In the genomic region with DNA sequence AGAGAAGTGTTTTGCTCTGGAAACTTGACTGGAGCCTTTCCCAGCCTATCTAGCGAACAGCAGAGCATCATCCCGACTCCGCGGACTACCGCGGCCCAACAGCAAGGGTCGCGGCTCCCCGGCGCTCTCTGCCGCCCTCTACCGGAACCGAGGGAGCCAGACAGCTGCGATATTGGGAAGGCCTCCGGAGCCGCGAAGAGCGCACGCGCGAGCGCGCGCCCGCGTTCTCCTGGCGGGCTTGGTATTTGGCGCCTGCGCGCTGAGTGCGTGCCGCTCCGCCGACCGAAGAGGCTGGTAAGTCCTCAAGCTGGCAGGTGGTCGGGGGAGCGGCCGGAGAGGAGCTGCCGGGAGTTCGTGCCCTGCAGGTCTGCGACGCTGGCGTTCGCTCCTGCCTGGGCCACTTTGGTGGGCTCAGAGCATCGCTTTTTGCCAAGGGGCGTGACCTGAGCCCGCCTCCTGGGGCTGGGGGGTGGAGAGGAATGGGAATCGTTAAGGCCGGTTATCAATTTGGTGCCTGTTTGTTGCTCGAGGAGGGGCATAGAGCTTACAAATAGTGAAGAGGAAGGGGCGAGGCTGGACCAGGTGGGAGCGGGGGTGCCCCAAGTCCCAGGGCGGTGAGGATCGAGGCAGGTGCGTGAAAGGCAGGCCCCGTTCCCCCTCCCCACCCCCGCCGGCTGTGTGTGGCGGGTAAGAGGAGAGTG, we compare ENCODE assay signal across 1 cellular context.
A peak's percentile ranks its signal among the peaks of the same experiment; 100 is the strongest.
TF ChIP-seq lines count a peak whose summit lies in the region.

A gene with protein sequence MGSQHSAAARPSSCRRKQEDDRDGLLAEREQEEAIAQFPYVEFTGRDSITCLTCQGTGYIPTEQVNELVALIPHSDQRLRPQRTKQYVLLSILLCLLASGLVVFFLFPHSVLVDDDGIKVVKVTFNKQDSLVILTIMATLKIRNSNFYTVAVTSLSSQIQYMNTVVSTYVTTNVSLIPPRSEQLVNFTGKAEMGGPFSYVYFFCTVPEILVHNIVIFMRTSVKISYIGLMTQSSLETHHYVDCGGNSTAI (plus strand): TSS at position 257 of the 701 bp plus-strand sequence. CDS start 641 bp downstream, outside the sequence.

TF ChIP-seq in K562, 482 proteins besides CTCF, POLR2A, EP300 and RAD21 (continued from another document):
- 0 out of 2 replicates have a peak, but pooled peaks have one; percentile 58 for TF ChIP-seq REST (CRISPR knock-in tag; IDR thresholded peaks at IDR 0.05; ENCODE audit: low read depth)
- peak; percentile 48; the same call in 1 of the 2 replicates for TF ChIP-seq TEAD4 (IDR thresholded peaks at IDR 0.05; ENCODE audit: low read length)
- 0 out of 2 replicates have a peak, but pooled peaks have one; percentile 32 for TF ChIP-seq TEAD4 (CRISPR knock-in tag; IDR thresholded peaks at IDR 0.05; ENCODE audit: borderline replicate concordance)
- no peak for TF ChIP-seq KDM4B (IDR thresholded peaks at IDR 0.05; ENCODE audit: borderline replicate concordance in 2 of 2, low read depth in 1 of 2)
- TF ChIP-seq, protein P1, sequence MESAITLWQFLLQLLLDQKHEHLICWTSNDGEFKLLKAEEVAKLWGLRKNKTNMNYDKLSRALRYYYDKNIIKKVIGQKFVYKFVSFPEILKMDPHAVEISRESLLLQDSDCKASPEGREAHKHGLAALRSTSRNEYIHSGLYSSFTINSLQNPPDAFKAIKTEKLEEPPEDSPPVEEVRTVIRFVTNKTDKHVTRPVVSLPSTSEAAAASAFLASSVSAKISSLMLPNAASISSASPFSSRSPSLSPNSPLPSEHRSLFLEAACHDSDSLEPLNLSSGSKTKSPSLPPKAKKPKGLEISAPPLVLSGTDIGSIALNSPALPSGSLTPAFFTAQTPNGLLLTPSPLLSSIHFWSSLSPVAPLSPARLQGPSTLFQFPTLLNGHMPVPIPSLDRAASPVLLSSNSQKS (CRISPR knock-in tag; IDR thresholded peaks at IDR 0.05) = no peak
- peak in 1 of 2 experiments; percentile 68; a peak in 2 of 4 replicates for TF ChIP-seq HDAC1 (IDR thresholded peaks at IDR 0.05)
- TF ChIP-seq, protein P2, sequence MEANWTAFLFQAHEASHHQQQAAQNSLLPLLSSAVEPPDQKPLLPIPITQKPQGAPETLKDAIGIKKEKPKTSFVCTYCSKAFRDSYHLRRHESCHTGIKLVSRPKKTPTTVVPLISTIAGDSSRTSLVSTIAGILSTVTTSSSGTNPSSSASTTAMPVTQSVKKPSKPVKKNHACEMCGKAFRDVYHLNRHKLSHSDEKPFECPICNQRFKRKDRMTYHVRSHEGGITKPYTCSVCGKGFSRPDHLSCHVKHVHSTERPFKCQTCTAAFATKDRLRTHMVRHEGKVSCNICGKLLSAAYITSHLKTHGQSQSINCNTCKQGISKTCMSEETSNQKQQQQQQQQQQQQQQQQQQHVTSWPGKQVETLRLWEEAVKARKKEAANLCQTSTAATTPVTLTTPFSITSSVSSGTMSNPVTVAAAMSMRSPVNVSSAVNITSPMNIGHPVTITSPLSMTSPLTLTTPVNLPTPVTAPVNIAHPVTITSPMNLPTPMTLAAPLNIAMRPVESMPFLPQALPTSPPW (CRISPR knock-in tag; IDR thresholded peaks at IDR 0.05) = peak; percentile 40; the same call in 1 of the 2 replicates
- TF ChIP-seq NFIC (IDR thresholded peaks at IDR 0.05) = no peak
- peak in 1 of 2 experiments; percentile 48; a peak in 1 of 4 replicates for TF ChIP-seq MAZ (CRISPR knock-in tag; conservative IDR thresholded peaks at IDR 0.05 in 1 of 2, IDR thresholded peaks at IDR 0.05 in 1 of 2)
- TF ChIP-seq POLR3G (IDR thresholded peaks at IDR 0.05; ENCODE audit: extremely low read depth, insufficient read length, insufficient replicate concordance) = no peak
TF ChIP-seq in K562: peak in this region for 57.
